ENCODE assay signal across 17 cellular contexts in the genomic region with DNA sequence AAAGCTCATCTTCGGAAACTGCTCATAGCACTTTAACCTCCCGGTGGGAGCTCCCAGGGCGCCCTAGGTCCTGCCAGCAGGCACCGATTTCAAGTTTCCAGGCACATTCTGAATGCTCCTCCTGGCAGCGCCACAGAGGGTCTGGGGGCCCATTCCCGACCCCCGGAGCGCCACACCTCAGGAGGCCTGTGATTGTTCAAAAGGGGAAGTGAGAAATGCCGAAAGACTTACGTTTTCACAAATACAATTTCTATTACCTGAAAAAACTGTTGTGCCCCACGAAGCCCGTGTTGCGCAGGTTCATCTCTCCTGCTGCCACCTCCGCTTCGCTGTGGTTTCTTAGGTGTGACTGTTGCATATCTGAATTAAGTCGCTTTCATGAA. TPM values are rescaled to one million over a fixed set of nuclear protein-coding genes. Genes with fewer than 3 reads are reported as not detected.
DNase-seq lines count a peak whose midpoint lies in the region; ATAC-seq, FAIRE-seq and TF ChIP-seq lines count a peak whose summit lies in the region.
"Had no signal": no experiment of that assay in that cellular context is flagged by ENCODE, and none has a peak within 500 bp of the region (broad histone marks: within the 10 kb centered on the region; RNA-seq: fewer than 3 reads in every experiment).

No MANE protein-coding gene starts in this region.

- no peak for FAIRE-seq in A549 (lab: Jason Lieb, UNC)
- FAIRE-seq: GM18507 had no signal

- H3K4me2 ChIP-seq in A549 (no peak overlapping the region), neural cell (ENCODE audit: low read length) (peak overlapping the region; percentile 97)

- TF ChIP-seq RAD21 in A549 (conservative IDR thresholded peaks at IDR 0.05 in 1 of 2, IDR thresholded peaks at IDR 0.05 in 1 of 2): no peak
- no peak for TF ChIP-seq RAD21 in neural cell (conservative IDR thresholded peaks at IDR 0.05)

- WGBS in A549 (ENCODE audit: missing lambda C conversion rate): 47% methylated on average over 16 of the region's 16 CpGs
- 29% methylated on average over 16 of the region's 16 CpGs for WGBS in HUES64
- 37 to 40% methylated on average over 16 of the region's 16 CpGs for WGBS in ectodermal cell, 2 experiments
- 43 to 48% methylated on average over 16 of the region's 16 CpGs for WGBS in thyroid gland, 2 donors

- peaks cover 6% of the 10 kb centered on the region for H3F3A ChIP-seq in neural cell (ENCODE audit: insufficient read depth, low read length, poor library complexity, severe bottlenecking)

- no peaks in the 10 kb centered on the region for H4K20me1 ChIP-seq in neural cell (ENCODE audit: insufficient read depth)

- no peaks in the 10 kb centered on the region for H3K4me1 ChIP-seq in A549
- H3K4me1 ChIP-seq in HUES64 (ENCODE audit: insufficient read depth, low read length): peaks cover 37% of the 10 kb centered on the region
- H3K4me1 ChIP-seq in ectodermal cell (ENCODE audit: control insufficient read depth, insufficient read depth, low read length): peaks cover 34% of the 10 kb centered on the region
- H3K4me1 ChIP-seq in thyroid gland: no peaks in the 10 kb centered on the region

- ATAC-seq in A549: no peak

- CTCF ChIA-PET in A549 (lab: Yijun Ruan, JAX): no interaction called here

- H3K9me2 ChIP-seq in neural cell (ENCODE audit: insufficient read depth, low read length): no peaks in the 10 kb centered on the region

- no peak for TF ChIP-seq CTCF in A549 (IDR thresholded peaks at IDR 0.05)
- TF ChIP-seq CTCF in neural cell (IDR thresholded peaks at IDR 0.05; ENCODE audit: poor library complexity, severe bottlenecking): no peak
- TF ChIP-seq CTCF in thyroid gland (IDR thresholded peaks at IDR 0.05): no peak

- no peak for TF ChIP-seq POLR2A in A549 (IDR thresholded peaks at IDR 0.05; ENCODE audit: low read length)
- no peak for TF ChIP-seq POLR2A in thyroid gland (IDR thresholded peaks at IDR 0.05)

- H3K27ac ChIP-seq in A549 (no peak overlapping the region), HUES64 (ENCODE audit: low read depth, low read length) (no peak overlapping the region), ectodermal cell (ENCODE audit: insufficient read depth, low read depth, low read length, poor library complexity, severe bottlenecking) (peak overlapping the region; percentile 29), neural cell (ENCODE audit: low read length) (peak overlapping the region; percentile 99), thyroid gland (no peak overlapping the region)

- DNase-seq in A549 (ENCODE audit: low read depth in 1 of 2, low spot score in 1 of 2) (no peak), HT-29 (ENCODE audit: low spot score) (no peak), thyroid gland (no peak)
- no peak for DNase-seq in activated T-cell treated with anti-CD3 and anti-CD28 coated beads, Interleukin-2, amount 50 U/mL, for 48 hours
- DNase-seq: GOT3, Karpas-422, NCI-H1092, NCI-H146, NCI-H2081 treated with DMSO at 0.1 percent for 48 hours had no signal

- no peak overlapping the region for H3K9ac ChIP-seq in HUES64 (ENCODE audit: low read depth, low read length)
- peak overlapping the region; percentile 95 for H3K9ac ChIP-seq in neural cell (ENCODE audit: low read length)

- H3K36me3 ChIP-seq in HUES64 (ENCODE audit: insufficient read depth, low read length) (no peaks in the 10 kb centered on the region), ectodermal cell (ENCODE audit: control insufficient read depth, insufficient read depth, low read length) (no peaks in the 10 kb centered on the region), neural cell (ENCODE audit: insufficient read depth, low read length) (no peaks in the 10 kb centered on the region), thyroid gland (no peaks in the 10 kb centered on the region)
- H3K36me3 ChIP-seq: MG63 had no signal

- no peaks in the 10 kb centered on the region for H3K9me3 ChIP-seq in A549
- H3K9me3 ChIP-seq in HUES64 (ENCODE audit: insufficient read depth, low read depth, low read length): no peaks in the 10 kb centered on the region
- H3K9me3 ChIP-seq in ectodermal cell (ENCODE audit: control insufficient read depth, low read length): no peaks in the 10 kb centered on the region
- H3K9me3 ChIP-seq in neural cell (ENCODE audit: low read length): no peaks in the 10 kb centered on the region
- no peaks in the 10 kb centered on the region for H3K9me3 ChIP-seq in thyroid gland
- H3K9me3 ChIP-seq: MG63 had no signal

- H3K79me2 ChIP-seq in neural cell (replicated peaks; ENCODE audit: insufficient read depth, low read length): peaks cover 67% of the 10 kb centered on the region

- H2AFZ ChIP-seq in neural cell (ENCODE audit: low read depth, low read length): no peak overlapping the region

- H3K4me3 ChIP-seq in A549: no peak overlapping the region
- H3K4me3 ChIP-seq in HUES64 (ENCODE audit: low read length): 0 out of 2 replicates have a peak overlapping the region, but pooled peaks have one; percentile 20
- no peak overlapping the region for H3K4me3 ChIP-seq in ectodermal cell (ENCODE audit: insufficient read depth, low read depth, low read length)
- H3K4me3 ChIP-seq in neural cell (ENCODE audit: low read length): peak overlapping the region; percentile 81
- H3K4me3 ChIP-seq in thyroid gland (replicated peaks in 1 of 3): no peak overlapping the region
- H3K4me3 ChIP-seq: MG63 had no signal

- intact Hi-C loops in thyroid gland (cut with DNase I): no loop called here

- H3K27me3 ChIP-seq in HUES64 (ENCODE audit: insufficient read depth, low read length) (peaks cover 42% of the 10 kb centered on the region), ectodermal cell (ENCODE audit: control insufficient read depth, insufficient read depth, low read length, poor library complexity, severe bottlenecking) (peaks cover 48% of the 10 kb centered on the region), neural cell (ENCODE audit: insufficient read depth, low read depth, low read length) (no peaks in the 10 kb centered on the region), thyroid gland (no peaks in the 10 kb centered on the region)

- TF ChIP-seq EP300 in A549 (IDR thresholded peaks at IDR 0.05) (no peak), neural cell (conservative IDR thresholded peaks at IDR 0.05; ENCODE audit: poor library complexity, severe bottlenecking) (no peak)

- POLR2A ChIA-PET in A549 (lab: Yijun Ruan, JAX): no interaction called here

TF ChIP-seq in neural cell, 6 proteins besides CTCF, POLR2A, EP300 and RAD21:
- TF ChIP-seq MXI1 (conservative IDR thresholded peaks at IDR 0.05; ENCODE audit: poor library complexity, severe bottlenecking): no peak
- no peak for TF ChIP-seq EZH2 (IDR thresholded peaks at IDR 0.05; ENCODE audit: borderline replicate concordance, insufficient read depth, low read length, poor library complexity, severe bottlenecking)

RNA-seq across cellular contexts. Expression of a gene that starts 2.0 kb away (rescaled TPM):
- polyA plus RNA-seq in A549 (2011; rRNA removed) (0.22 and 0.29 TPM in 2 replicates), A549 (2017; fragmentation: RNase III; extraction: RNeasy Plus Mini Kit Qiagen cat#74134 plus additional on column Dnase treatment) (0.21 to 0.26 TPM (median 0.26 TPM) in 3 replicates), neural cell (35.8 and 42.4 TPM in 2 replicates)
- polyA plus RNA-seq in A549 (2012; cell fraction: cytosol; rRNA removed): 0.10 and 0.13 TPM in 2 replicates
- 0.20 and 0.47 TPM in 2 replicates for polyA plus RNA-seq in A549 (2012; cell fraction: nucleus; rRNA removed)
- polyA minus RNA-seq in A549 (2011; rRNA and poly(A)+ RNA removed): 0.04 and 0.10 TPM in 2 replicates
- polyA plus RNA-seq in HUES64 (2013, experiment 1 of 2): 0.45 TPM
- polyA plus RNA-seq in HUES64 (2013, experiment 2 of 2): 0.82 TPM
- polyA plus RNA-seq in ectodermal cell (2013, experiment 1 of 4): 1.7 TPM
- polyA plus RNA-seq in ectodermal cell (2013, experiment 2 of 4): 1.9 TPM
- polyA plus RNA-seq in ectodermal cell (2013, experiment 3 of 4): 1.4 TPM
- polyA plus RNA-seq in ectodermal cell (2013, experiment 4 of 4): 1.8 TPM
- 79.8 and 80.8 TPM in 2 replicates for polyA minus RNA-seq in neural cell
- total RNA-seq in HT-29 (2014; rRNA removed; shearing (Covaris generic)): 2.8 and 5.8 TPM in 2 replicates
- 1 to 10 TPM in 2 of 4 donors, under 1 TPM in 2; 0.42 to 1.8 (median 1.1) TPM for total RNA-seq in thyroid gland
- total RNA-seq: A673, RPMI7951 had no signal

RNA-seq across cellular contexts. Expression of a gene that starts 54.9 kb away (rescaled TPM):
- polyA plus RNA-seq in A549 (2011; rRNA removed): not detected in 2 replicates
- not detected in 2 replicates for polyA plus RNA-seq in A549 (2012; cell fraction: cytosol; rRNA removed)
- polyA plus RNA-seq in A549 (2012; cell fraction: nucleus; rRNA removed): not detected in 2 replicates
- polyA plus RNA-seq in A549 (2017; fragmentation: RNase III; extraction: RNeasy Plus Mini Kit Qiagen cat#74134 plus additional on column Dnase treatment): not detected in 3 replicates
- not detected in 2 replicates for polyA minus RNA-seq in A549 (2011; rRNA and poly(A)+ RNA removed)
- polyA plus RNA-seq in HUES64 (2013, experiment 1 of 2): not detected
- polyA plus RNA-seq in HUES64 (2013, experiment 2 of 2): not detected
- polyA plus RNA-seq in ectodermal cell (2013, experiment 1 of 4): not detected
- polyA plus RNA-seq in ectodermal cell (2013, experiment 2 of 4): not detected
- polyA plus RNA-seq in ectodermal cell (2013, experiment 3 of 4): not detected
- not detected for polyA plus RNA-seq in ectodermal cell (2013, experiment 4 of 4)
- not detected in 2 replicates for polyA plus RNA-seq in neural cell
- polyA minus RNA-seq in neural cell: not detected in 2 replicates
- total RNA-seq in HT-29 (2014; rRNA removed; shearing (Covaris generic)): not detected in 2 replicates
- total RNA-seq in thyroid gland: not detected
- total RNA-seq: A673, G401, RPMI7951 had no signal

Comparison
In these comparisons a context has a peak if more than half of its experiments do, and no peak if none do; other contexts are left out.
1. H3K27ac ChIP-seq: peak in ectodermal cell (single experiment) and neural cell (single experiment); none in A549 (0 of 2), HUES64 (single experiment) and thyroid gland (0 of 3).
2. H3K4me3 ChIP-seq: peak in HUES64 (single experiment) and neural cell (single experiment); none in A549 (single experiment), ectodermal cell (single experiment) and thyroid gland (0 of 3).